ENCODE assay signal across 11 cellular contexts in genomic region chr2:31256611-31257382, GRCh38. TPM values are rescaled to one million over a fixed set of nuclear protein-coding genes. Genes with fewer than 3 reads are reported as not detected.
DNase-seq lines count a peak whose midpoint lies in the region; ATAC-seq and TF ChIP-seq lines count a peak whose summit lies in the region.
"Had no signal": no experiment of that assay in that cellular context is flagged by ENCODE, and none has a peak within 500 bp of the region (broad histone marks: within the 10 kb centered on the region; RNA-seq: fewer than 3 reads in every experiment).

No MANE protein-coding gene starts in this region.

- no peaks in the 10 kb centered on the region for H3K27me3 ChIP-seq in BLaER1

- ATAC-seq in GM21381 (IDR thresholded peaks at IDR 0.05; ENCODE audit: unreplicated experiment) (peak; percentile 18), HG03135 (IDR thresholded peaks at IDR 0.05; ENCODE audit: unreplicated experiment) (peak; percentile 22)

- H3K27ac ChIP-seq in BLaER1: no peak overlapping the region
- peak overlapping the region; percentile 45 for H3K27ac ChIP-seq in angular gyrus (ENCODE audit: low read depth, low read length)

- H3K4me3 Mint-ChIP-seq in activated naive CD4-positive, alpha-beta T cell treated with anti-CD3 and anti-CD28 coated beads for 36 hours: no peak overlapping the region
- H3K4me3 Mint-ChIP-seq: stimulated activated naive CD8-positive, alpha-beta T cell treated with anti-CD3 and anti-CD28 coated beads, Interleukin-15, Interleukin-2, amounts not matched to agents 100 ng/mL and 50 ng/mL, for 24 hours had no signal

- peak overlapping the region; percentile 60 for H3K4me2 ChIP-seq in BLaER1

- no peak for TF ChIP-seq CTCF in GM10266 (IDR thresholded peaks at IDR 0.05; ENCODE audit: control insufficient read depth, insufficient read depth, low read depth, missing control alignments)

- CTCF ChIA-PET in activated naive CD4-positive, alpha-beta T cell treated with anti-CD3 and anti-CD28 coated beads for 36 hours (lab: Charles Lee): no interaction called here

- intact Hi-C loops in activated naive CD4-positive, alpha-beta T cell treated with anti-CD3 and anti-CD28 coated beads for 36 hours (cut with micrococcal nuclease): no loop called here

- DNase-seq in nucleus accumbens (lab: John Stamatoyannopoulos, UW) (no peak), GM10266 (ENCODE audit: extremely low spot score) (no peak), GM19238 (ENCODE audit: insufficient read length, low spot score) (no peak)
- DNase-seq in activated naive CD4-positive, alpha-beta T cell treated with anti-CD3 and anti-CD28 coated beads for 36 hours: no peak
- DNase-seq: activated gamma-delta T cell, T1000 had no signal

- H3K4me3 ChIP-seq in BLaER1: no peak overlapping the region

- H3K4me1 ChIP-seq in BLaER1: peaks cover 69% of the 10 kb centered on the region

- H4K20me1 ChIP-seq in BLaER1: no peaks in the 10 kb centered on the region

- H3K27me3 Mint-ChIP-seq in activated naive CD4-positive, alpha-beta T cell treated with anti-CD3 and anti-CD28 coated beads for 36 hours (ENCODE audit: low read depth): no peaks in the 10 kb centered on the region
- H3K27me3 Mint-ChIP-seq: stimulated activated naive CD8-positive, alpha-beta T cell treated with anti-CD3 and anti-CD28 coated beads, Interleukin-15, Interleukin-2, amounts not matched to agents 100 ng/mL and 50 ng/mL, for 24 hours had no signal

- no peaks in the 10 kb centered on the region for H3K4me1 Mint-ChIP-seq in activated naive CD4-positive, alpha-beta T cell treated with anti-CD3 and anti-CD28 coated beads for 36 hours (ENCODE audit: low read depth)

- H3K36me3 ChIP-seq in BLaER1: peaks cover 14% of the 10 kb centered on the region

- no peaks in the 10 kb centered on the region for H3K9me3 ChIP-seq in BLaER1

- H3K27ac Mint-ChIP-seq in activated naive CD4-positive, alpha-beta T cell treated with anti-CD3 and anti-CD28 coated beads for 36 hours: no peak overlapping the region
- H3K27ac Mint-ChIP-seq: stimulated activated naive CD8-positive, alpha-beta T cell treated with anti-CD3 and anti-CD28 coated beads, Interleukin-15, Interleukin-2, amounts not matched to agents 100 ng/mL and 50 ng/mL, for 24 hours had no signal

- no peaks in the 10 kb centered on the region for H3K9me3 Mint-ChIP-seq in activated naive CD4-positive, alpha-beta T cell treated with anti-CD3 and anti-CD28 coated beads for 36 hours
- H3K9me3 Mint-ChIP-seq: stimulated activated naive CD8-positive, alpha-beta T cell treated with anti-CD3 and anti-CD28 coated beads, Interleukin-15, Interleukin-2, amounts not matched to agents 100 ng/mL and 50 ng/mL, for 24 hours had no signal

- H3K9ac ChIP-seq in BLaER1: no peak overlapping the region

- H3K36me3 Mint-ChIP-seq in activated naive CD4-positive, alpha-beta T cell treated with anti-CD3 and anti-CD28 coated beads for 36 hours (ENCODE audit: low read depth): peaks cover 2% of the 10 kb centered on the region

RNA-seq across cellular contexts. Expression of gene EHD3, which starts 22.8 kb away (rescaled TPM):
- under 1 TPM; 0.67 to 0.74 TPM for total RNA-seq in activated naive CD4-positive, alpha-beta T cell treated with anti-CD3 and anti-CD28 coated beads for 36 hours

RNA-seq across cellular contexts. Expression of gene CAPN14, which starts 39.5 kb away (rescaled TPM):
- 1 to 10 TPM; 1.1 TPM for total RNA-seq in activated naive CD4-positive, alpha-beta T cell treated with anti-CD3 and anti-CD28 coated beads for 36 hours
